In the genomic region with DNA sequence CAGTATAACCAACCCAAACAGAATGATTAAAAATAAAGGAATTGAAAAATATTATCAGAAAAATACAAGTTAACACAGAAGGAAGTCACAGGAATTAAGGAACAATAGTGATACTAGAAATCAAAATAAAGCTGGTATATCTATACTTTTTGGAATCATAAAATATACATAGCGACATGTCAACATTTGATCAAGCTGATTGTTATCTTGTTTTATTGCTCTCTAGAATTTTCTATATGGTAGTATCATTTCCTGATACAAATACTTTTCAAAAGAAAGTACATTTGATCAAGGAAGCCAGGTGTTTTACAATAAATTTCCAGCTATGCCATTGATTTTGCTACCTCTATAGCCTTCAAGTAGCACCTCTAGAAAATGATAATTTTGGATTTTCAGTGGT, we compare ENCODE assay signal across 25 cellular contexts.
"Had no signal": no experiment of that assay in that cellular context is flagged by ENCODE, and none has a peak within 500 bp of the region (broad histone marks: within the 10 kb centered on the region; RNA-seq: fewer than 3 reads in every experiment).

No MANE protein-coding gene starts in this region.

- H3K4me3 Mint-ChIP-seq: naive thymus-derived CD4-positive, alpha-beta T cell; natural killer cell; nephron; neural progenitor cell; stimulated activated memory B cell treated with anti-CD40 and anti-IgM and Interleukin-4, amounts not matched to agents 10 μg/mL and 1 μg/mL and 100 μg/mL, for 72 hours had no signal

- DNase-seq: naive thymus-derived CD4-positive, alpha-beta T cell; natural killer cell; occipital lobe; ovary; posterior cingulate gyrus; psoas muscle; right cardiac atrium; spleen; stimulated activated CD4-positive, alpha-beta T cell treated with anti-CD3 and anti-CD28 coated beads, Interleukin-12 subunit alpha, Interleukin-12 subunit beta, amount 100 ng/mL, for 4 hours; stimulated activated CD4-positive, alpha-beta T cell treated with anti-CD3 and anti-CD28 coated beads, Interleukin-1b, Interleukin-23, amount 100 ng/mL, for 48 hours; stimulated activated CD4-positive, alpha-beta T cell treated with anti-CD3 and anti-CD28 coated beads, Interleukin-4, amount 100 ng/mL, for 1 hour; stimulated activated CD4-positive, alpha-beta T cell treated with anti-CD3 and anti-CD28 coated beads, Interleukin-4, amount 100 ng/mL, for 4 hours; stimulated activated CD8-positive, alpha-beta memory T cell treated with anti-CD3 and anti-CD28 coated beads, Interleukin-4, amount 100 ng/mL, for 48 hours; stimulated activated naive CD4-positive, alpha-beta T cell; stimulated activated naive CD8-positive, alpha-beta T cell treated with anti-CD3 and anti-CD28 coated beads, Interleukin-15, Interleukin-2, amounts not matched to agents 100 U/mL and 50 U/mL, for 24 hours; stomach; thyroid gland; trophoblast cell; upper lobe of right lung; uterus had no signal

- H3K27me3 Mint-ChIP-seq: stimulated activated memory B cell treated with anti-CD40 and anti-IgM and Interleukin-4, amounts not matched to agents 10 μg/mL and 1 μg/mL and 100 μg/mL, for 72 hours had no signal

- H3K27ac Mint-ChIP-seq: naive thymus-derived CD4-positive, alpha-beta T cell; natural killer cell; nephron; neural progenitor cell; progenitor cell of endocrine pancreas; stimulated activated memory B cell treated with anti-CD40 and anti-IgM and Interleukin-4, amounts not matched to agents 10 μg/mL and 1 μg/mL and 100 μg/mL, for 72 hours had no signal

- H3K4me1 Mint-ChIP-seq: nephron, neural progenitor cell had no signal

- H3K36me3 Mint-ChIP-seq: naive thymus-derived CD4-positive, alpha-beta T cell; natural killer cell; neural progenitor cell; stimulated activated memory B cell treated with anti-CD40 and anti-IgM and Interleukin-4, amounts not matched to agents 10 μg/mL and 1 μg/mL and 100 μg/mL, for 72 hours had no signal

- ATAC-seq: naive thymus-derived CD4-positive, alpha-beta T cell; natural killer cell; psoas muscle; right cardiac atrium; sciatic nerve; stimulated activated memory B cell treated with anti-CD40 and anti-IgM and Interleukin-4, amounts not matched to agents 10 μg/mL and 1 μg/mL and 100 μg/mL, for 72 hours; stimulated activated naive CD8-positive, alpha-beta T cell treated with anti-CD3 and anti-CD28 coated beads, Interleukin-15, Interleukin-2, amounts not matched to agents 100 U/mL and 50 U/mL, for 24 hours; upper lobe of right lung had no signal

- H3K9me3 Mint-ChIP-seq: naive thymus-derived CD4-positive, alpha-beta T cell; neural progenitor cell had no signal
